In genomic region chr1:30008998-30009657, GRCh38 we compare ENCODE assay signal across 17 cellular contexts.
DNase-seq lines count a peak whose midpoint lies in the region; ATAC-seq and TF ChIP-seq lines count a peak whose summit lies in the region.
"Had no signal": no experiment of that assay in that cellular context is flagged by ENCODE, and none has a peak within 500 bp of the region (broad histone marks: within the 10 kb centered on the region; RNA-seq: fewer than 3 reads in every experiment).

No MANE protein-coding gene starts in this region.

- CTCF ChIA-PET in WTC11 (lab: Charles Lee): interaction anchor here (1.1 kb wide), 1 partner anchor 73 kb away, joined by 5 read pairs; no protein-coding TSS in a partner anchor

- no peak for TF ChIP-seq CTCF in HFF-Myc (IDR thresholded peaks at IDR 0.05; ENCODE audit: low read depth, low read length, missing control alignments)
- TF ChIP-seq CTCF in WTC11 (IDR thresholded peaks at IDR 0.05): no peak

- peaks cover 30% of the 10 kb centered on the region for H3K4me1 Mint-ChIP-seq in WTC11
- H3K4me1 Mint-ChIP-seq: stimulated activated naive CD8-positive, alpha-beta T cell treated with anti-CD3 and anti-CD28 coated beads, Interleukin-15, amount 100 ng/mL, for 72 hours had no signal

- DNase-seq in A172 (ENCODE audit: low spot score) (peak; percentile 32), HFF-Myc (ENCODE audit: extremely low read depth, low read depth) (peak; percentile 4), WTC11 (ENCODE audit: low spot score) (no peak), kidney glomerular epithelial cell (lab: John Stamatoyannopoulos, UW) (peak; percentile 34), T1000 (lab: John Stamatoyannopoulos, UW) (no peak), NCI-H146 (lab: John Stamatoyannopoulos, UW) (no peak), NCI-H1694 (lab: John Stamatoyannopoulos, UW) (no peak)
- DNase-seq: activated effector memory CD4-positive, alpha-beta T cell treated with anti-CD3 and anti-CD28 coated beads, Interleukin-2, amount 50 U/mL, for 16 hours; CD8-positive, alpha-beta memory T cell; colonic mucosa; head of caudate nucleus; KG1; NCI-H1105 treated with DMSO at 0.1 percent for 48 hours; stimulated activated naive CD8-positive, alpha-beta T cell treated with anti-CD3 and anti-CD28 coated beads, Interleukin-15, amount 100 ng/mL, for 72 hours; uterus had no signal

- H3K4me3 ChIP-seq in HFF-Myc (replicated peaks; ENCODE audit: low read depth, low read length): no peak overlapping the region
- H3K4me3 ChIP-seq: colonic mucosa, SK-N-MC, uterus had no signal

- H3K27ac Mint-ChIP-seq in WTC11: peak overlapping the region; percentile 61; the same call in 1 of the 2 replicates
- H3K27ac Mint-ChIP-seq: CD8-positive, alpha-beta memory T cell had no signal

- ATAC-seq in WTC11: no peak
- no peak for ATAC-seq in GM21515 (IDR thresholded peaks at IDR 0.05; ENCODE audit: unreplicated experiment)
- ATAC-seq: stimulated activated naive CD8-positive, alpha-beta T cell treated with anti-CD3 and anti-CD28 coated beads, Interleukin-15, amount 100 ng/mL, for 72 hours had no signal

- POLR2A ChIA-PET in WTC11 (lab: Charles Lee): no interaction called here

- H3K36me3 Mint-ChIP-seq in WTC11: peaks cover 7% of the 10 kb centered on the region; the same call in 1 of the 2 replicates
- H3K36me3 Mint-ChIP-seq: CD8-positive, alpha-beta memory T cell had no signal

- H3K4me3 Mint-ChIP-seq in WTC11: no peak overlapping the region
- H3K4me3 Mint-ChIP-seq: CD8-positive, alpha-beta memory T cell; stimulated activated naive CD8-positive, alpha-beta T cell treated with anti-CD3 and anti-CD28 coated beads, Interleukin-15, amount 100 ng/mL, for 72 hours had no signal

- H3K9me3 Mint-ChIP-seq in WTC11: peaks cover 3% of the 10 kb centered on the region; the same call in 1 of the 2 replicates
- H3K9me3 Mint-ChIP-seq: CD8-positive, alpha-beta memory T cell; stimulated activated naive CD8-positive, alpha-beta T cell treated with anti-CD3 and anti-CD28 coated beads, Interleukin-15, amount 100 ng/mL, for 72 hours had no signal

- no peaks in the 10 kb centered on the region for H3K27me3 Mint-ChIP-seq in WTC11 (ENCODE audit: low read depth)
- H3K27me3 Mint-ChIP-seq: stimulated activated naive CD8-positive, alpha-beta T cell treated with anti-CD3 and anti-CD28 coated beads, Interleukin-15, amount 100 ng/mL, for 72 hours had no signal

TF ChIP-seq in WTC11, 78 proteins besides CTCF, POLR2A, EP300 and RAD21 (continues in another document):
- TF ChIP-seq, protein P1, sequence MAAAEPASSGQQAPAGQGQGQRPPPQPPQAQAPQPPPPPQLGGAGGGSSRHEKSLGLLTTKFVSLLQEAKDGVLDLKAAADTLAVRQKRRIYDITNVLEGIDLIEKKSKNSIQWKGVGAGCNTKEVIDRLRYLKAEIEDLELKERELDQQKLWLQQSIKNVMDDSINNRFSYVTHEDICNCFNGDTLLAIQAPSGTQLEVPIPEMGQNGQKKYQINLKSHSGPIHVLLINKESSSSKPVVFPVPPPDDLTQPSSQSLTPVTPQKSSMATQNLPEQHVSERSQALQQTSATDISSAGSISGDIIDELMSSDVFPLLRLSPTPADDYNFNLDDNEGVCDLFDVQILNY (CRISPR knock-in tag; IDR thresholded peaks at IDR 0.05): no peak
- TF ChIP-seq ZNF416 (CRISPR knock-in tag; IDR thresholded peaks at IDR 0.05): no peak
- TF ChIP-seq ZNF423 (CRISPR knock-in tag; IDR thresholded peaks at IDR 0.05): no peak
- TF ChIP-seq ZMAT4 (CRISPR knock-in tag; IDR thresholded peaks at IDR 0.05): no peak
- no peak for TF ChIP-seq CDX4 (CRISPR knock-in tag; IDR thresholded peaks at IDR 0.05; ENCODE audit: borderline replicate concordance)
- no peak for TF ChIP-seq ZNF671 (CRISPR knock-in tag; IDR thresholded peaks at IDR 0.05)
- no peak for TF ChIP-seq ATF3 (CRISPR knock-in tag; conservative IDR thresholded peaks at IDR 0.05)
- no peak for TF ChIP-seq CREM (CRISPR knock-in tag; IDR thresholded peaks at IDR 0.05)
- no peak for TF ChIP-seq RORB (CRISPR knock-in tag; IDR thresholded peaks at IDR 0.05)
- TF ChIP-seq EMX1 (CRISPR knock-in tag; IDR thresholded peaks at IDR 0.05): no peak
- no peak for TF ChIP-seq SP1 (CRISPR knock-in tag; conservative IDR thresholded peaks at IDR 0.05)
- TF ChIP-seq, protein P2, sequence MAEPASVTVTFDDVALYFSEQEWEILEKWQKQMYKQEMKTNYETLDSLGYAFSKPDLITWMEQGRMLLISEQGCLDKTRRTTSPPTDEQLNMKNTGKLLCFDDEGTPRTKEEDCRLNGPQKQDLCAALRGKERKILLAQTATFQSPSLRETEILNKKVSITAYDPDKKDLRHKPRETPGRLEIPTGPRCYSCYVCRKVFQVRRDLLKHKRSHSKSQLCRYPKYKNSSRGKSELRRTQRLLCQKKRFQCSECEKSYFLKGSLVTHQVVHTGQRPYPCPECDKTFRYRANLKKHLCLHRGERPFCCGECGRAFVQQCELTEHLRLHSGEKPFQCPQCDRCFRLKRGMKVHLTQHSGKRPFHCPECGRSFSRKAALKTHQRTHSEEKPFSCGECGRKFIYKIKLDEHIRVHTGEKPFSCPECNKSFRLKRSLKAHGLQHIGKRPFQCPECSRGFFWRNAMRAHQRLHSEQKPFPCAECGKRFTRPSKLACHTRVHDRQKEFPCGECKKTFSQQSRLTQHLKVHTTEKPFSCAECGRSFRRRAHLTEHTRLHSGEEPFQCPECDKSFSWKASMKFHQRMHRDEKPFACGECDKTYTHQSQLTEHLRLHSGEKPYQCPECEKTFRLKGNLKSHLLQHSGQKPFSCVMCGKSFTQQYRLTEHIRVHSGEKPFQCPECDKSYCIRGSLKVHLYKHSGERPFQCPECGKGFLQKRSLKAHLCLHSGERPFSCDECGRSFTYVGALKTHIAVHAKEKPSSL (CRISPR knock-in tag; conservative IDR thresholded peaks at IDR 0.05): no peak
- TF ChIP-seq, protein P3, sequence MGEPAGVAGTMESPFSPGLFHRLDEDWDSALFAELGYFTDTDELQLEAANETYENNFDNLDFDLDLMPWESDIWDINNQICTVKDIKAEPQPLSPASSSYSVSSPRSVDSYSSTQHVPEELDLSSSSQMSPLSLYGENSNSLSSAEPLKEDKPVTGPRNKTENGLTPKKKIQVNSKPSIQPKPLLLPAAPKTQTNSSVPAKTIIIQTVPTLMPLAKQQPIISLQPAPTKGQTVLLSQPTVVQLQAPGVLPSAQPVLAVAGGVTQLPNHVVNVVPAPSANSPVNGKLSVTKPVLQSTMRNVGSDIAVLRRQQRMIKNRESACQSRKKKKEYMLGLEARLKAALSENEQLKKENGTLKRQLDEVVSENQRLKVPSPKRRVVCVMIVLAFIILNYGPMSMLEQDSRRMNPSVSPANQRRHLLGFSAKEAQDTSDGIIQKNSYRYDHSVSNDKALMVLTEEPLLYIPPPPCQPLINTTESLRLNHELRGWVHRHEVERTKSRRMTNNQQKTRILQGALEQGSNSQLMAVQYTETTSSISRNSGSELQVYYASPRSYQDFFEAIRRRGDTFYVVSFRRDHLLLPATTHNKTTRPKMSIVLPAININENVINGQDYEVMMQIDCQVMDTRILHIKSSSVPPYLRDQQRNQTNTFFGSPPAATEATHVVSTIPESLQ (CRISPR knock-in tag; IDR thresholded peaks at IDR 0.05): no peak
- TF ChIP-seq HMGA2 (CRISPR knock-in tag; IDR thresholded peaks at IDR 0.05): no peak
- no peak for TF ChIP-seq GABPB1 (CRISPR knock-in tag; IDR thresholded peaks at IDR 0.05)
- TF ChIP-seq ETV6 (CRISPR knock-in tag; IDR thresholded peaks at IDR 0.05): no peak
- TF ChIP-seq, protein P4, sequence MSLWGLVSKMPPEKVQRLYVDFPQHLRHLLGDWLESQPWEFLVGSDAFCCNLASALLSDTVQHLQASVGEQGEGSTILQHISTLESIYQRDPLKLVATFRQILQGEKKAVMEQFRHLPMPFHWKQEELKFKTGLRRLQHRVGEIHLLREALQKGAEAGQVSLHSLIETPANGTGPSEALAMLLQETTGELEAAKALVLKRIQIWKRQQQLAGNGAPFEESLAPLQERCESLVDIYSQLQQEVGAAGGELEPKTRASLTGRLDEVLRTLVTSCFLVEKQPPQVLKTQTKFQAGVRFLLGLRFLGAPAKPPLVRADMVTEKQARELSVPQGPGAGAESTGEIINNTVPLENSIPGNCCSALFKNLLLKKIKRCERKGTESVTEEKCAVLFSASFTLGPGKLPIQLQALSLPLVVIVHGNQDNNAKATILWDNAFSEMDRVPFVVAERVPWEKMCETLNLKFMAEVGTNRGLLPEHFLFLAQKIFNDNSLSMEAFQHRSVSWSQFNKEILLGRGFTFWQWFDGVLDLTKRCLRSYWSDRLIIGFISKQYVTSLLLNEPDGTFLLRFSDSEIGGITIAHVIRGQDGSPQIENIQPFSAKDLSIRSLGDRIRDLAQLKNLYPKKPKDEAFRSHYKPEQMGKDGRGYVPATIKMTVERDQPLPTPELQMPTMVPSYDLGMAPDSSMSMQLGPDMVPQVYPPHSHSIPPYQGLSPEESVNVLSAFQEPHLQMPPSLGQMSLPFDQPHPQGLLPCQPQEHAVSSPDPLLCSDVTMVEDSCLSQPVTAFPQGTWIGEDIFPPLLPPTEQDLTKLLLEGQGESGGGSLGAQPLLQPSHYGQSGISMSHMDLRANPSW (CRISPR knock-in tag; conservative IDR thresholded peaks at IDR 0.05; ENCODE audit: low read depth): no peak
- TF ChIP-seq, protein P5, sequence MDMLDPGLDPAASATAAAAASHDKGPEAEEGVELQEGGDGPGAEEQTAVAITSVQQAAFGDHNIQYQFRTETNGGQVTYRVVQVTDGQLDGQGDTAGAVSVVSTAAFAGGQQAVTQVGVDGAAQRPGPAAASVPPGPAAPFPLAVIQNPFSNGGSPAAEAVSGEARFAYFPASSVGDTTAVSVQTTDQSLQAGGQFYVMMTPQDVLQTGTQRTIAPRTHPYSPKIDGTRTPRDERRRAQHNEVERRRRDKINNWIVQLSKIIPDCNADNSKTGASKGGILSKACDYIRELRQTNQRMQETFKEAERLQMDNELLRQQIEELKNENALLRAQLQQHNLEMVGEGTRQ (CRISPR knock-in tag; IDR thresholded peaks at IDR 0.05): no peak
- no peak for TF ChIP-seq ZBTB21 (CRISPR knock-in tag; IDR thresholded peaks at IDR 0.05; ENCODE audit: borderline replicate concordance)

Comparison
In these comparisons a context has a peak if more than half of its experiments do, and no peak if none do; other contexts are left out.
1. DNase-seq: peak in A172 (single experiment), HFF-Myc (single experiment) and kidney glomerular epithelial cell (single experiment); none in WTC11 (single experiment), T1000 (single experiment), NCI-H146 (single experiment) and NCI-H1694 (single experiment).